ENCODE assay signal across 8 cellular contexts in genomic region chr17:78722101-78722761, GRCh38. TPM values are rescaled to one million over a fixed set of nuclear protein-coding genes. Genes with fewer than 3 reads are reported as not detected.
A peak's percentile ranks its signal among the peaks of the same experiment; 100 is the strongest.
DNase-seq lines count a peak whose midpoint lies in the region; ATAC-seq and TF ChIP-seq lines count a peak whose summit lies in the region.

No MANE protein-coding gene starts in this region.

- peak; percentile 19 to 24 for ATAC-seq in left cardiac atrium

- POLR2A ChIA-PET in RWPE1 (lab: Yijun Ruan, JAX; ENCODE audit: low non-redundant PET): no interaction called here

- H3K4me1 ChIP-seq in spleen: peaks cover 82 to 100% (median 99%) of the 10 kb centered on the region in 6 donors

- no peaks in the 10 kb centered on the region for H3K27me3 ChIP-seq in spleen (replicated peaks in 1 of 7)

- peak overlapping the region in 1 of 8 donors; percentile 24 for H3K4me3 ChIP-seq in spleen

- no peak for TF ChIP-seq CTCF in RWPE1 (conservative IDR thresholded peaks at IDR 0.05; ENCODE audit: low read depth)
- no peak for TF ChIP-seq CTCF in spleen (IDR thresholded peaks at IDR 0.05 in 8 of 11, conservative IDR thresholded peaks at IDR 0.05 in 3 of 11)

- H3K27ac ChIP-seq in RWPE1 (peak overlapping the region; percentile 57), spleen (peak overlapping the region in 6 of 8 donors; percentile 32 to 73 (median 58))

- peaks cover 0 to 22% (median under 1%) of the 10 kb centered on the region in 6 donors for H3K36me3 ChIP-seq in spleen

- intact Hi-C loops in left cardiac atrium (cut with DNase I): no loop called here
- intact Hi-C loops in spleen (cut with DNase I; ENCODE audit: low total_unique reads): no loop called here

- TF ChIP-seq POLR2A in spleen (IDR thresholded peaks at IDR 0.05) (no peak), erythroblast (IDR thresholded peaks at IDR 0.05; ENCODE audit: low read length) (no peak)

- CTCF ChIA-PET in RWPE1 (lab: Yijun Ruan, JAX): no interaction called here

- 41 to 69% (median 52%) methylated on average over 9 of the region's 9 CpGs for WGBS in spleen, 5 donors

- no peaks in the 10 kb centered on the region for H3K9me3 ChIP-seq in spleen

- DNase-seq in DMS79 treated with DMSO at 0.1 percent for 48 hours (lab: John Stamatoyannopoulos, UW) (peak; percentile 18), DMS79 (lab: John Stamatoyannopoulos, UW) (no peak), RWPE1 (ENCODE audit: low spot score) (no peak), left cardiac atrium (no peak), spleen (peak; percentile 86), DMS53 treated with DMSO at 0.1 percent for 48 hours (lab: John Stamatoyannopoulos, UW; ENCODE audit: unreplicated experiment) (no peak), erythroblast (lab: John Stamatoyannopoulos, UW) (no peak)
- no peak for DNase-seq in stimulated activated CD4-positive, alpha-beta T cell treated with anti-CD3 and anti-CD28 coated beads, Interleukin-4, amount 100 ng/mL, for 24 hours

RNA-seq across cellular contexts. Expression of gene CYTH1, which starts 59.8 kb away (rescaled TPM):
- total RNA-seq in left cardiac atrium: 10 to 100 TPM; 33.9 to 45.3 TPM
- total RNA-seq in spleen: 100 to 1,000 TPM; 119 to 169 (median 138) TPM
- 100 to 1,000 TPM in 1 of 3 donors, 10 to 100 TPM in 2; 66.9 to 102 (median 79.4) TPM for polyA plus RNA-seq in spleen

Comparison
In these comparisons a context has a peak if more than half of its experiments do, and no peak if none do; other contexts are left out.
1. DNase-seq: peak in DMS79 treated with DMSO at 0.1 percent for 48 hours (single experiment) and spleen (single experiment); none in DMS79 (single experiment), RWPE1 (single experiment), left cardiac atrium (single experiment), DMS53 treated with DMSO at 0.1 percent for 48 hours (single experiment), erythroblast (0 of 2) and stimulated activated CD4-positive, alpha-beta T cell treated with anti-CD3 and anti-CD28 coated beads, Interleukin-4, amount 100 ng/mL, for 24 hours (single experiment).